1 cellular context compared by ENCODE assay signal in the genomic region with DNA sequence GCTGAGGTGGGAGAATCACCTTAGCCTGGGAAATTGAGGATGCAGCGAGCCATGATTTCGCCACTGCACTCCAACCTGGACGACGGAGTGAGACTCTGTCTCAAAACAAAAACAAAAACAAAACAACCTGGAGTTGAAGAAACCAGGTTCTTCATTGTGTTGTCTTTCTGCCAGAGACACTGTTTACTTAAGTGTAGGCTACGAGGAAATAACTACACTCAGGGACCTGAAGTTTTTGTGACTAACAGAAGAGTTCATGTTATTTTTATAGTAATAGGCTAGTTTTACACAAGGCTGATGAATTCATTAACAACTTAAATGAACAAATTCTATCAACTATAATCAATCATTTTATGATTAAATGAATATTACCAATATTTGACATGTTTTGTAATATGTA.
TF ChIP-seq lines count a peak whose summit lies in the region.

No MANE protein-coding gene starts in this region.

TF ChIP-seq in HepG2, 621 proteins besides CTCF, POLR2A, EP300 and RAD21:
- TF ChIP-seq, protein P1, sequence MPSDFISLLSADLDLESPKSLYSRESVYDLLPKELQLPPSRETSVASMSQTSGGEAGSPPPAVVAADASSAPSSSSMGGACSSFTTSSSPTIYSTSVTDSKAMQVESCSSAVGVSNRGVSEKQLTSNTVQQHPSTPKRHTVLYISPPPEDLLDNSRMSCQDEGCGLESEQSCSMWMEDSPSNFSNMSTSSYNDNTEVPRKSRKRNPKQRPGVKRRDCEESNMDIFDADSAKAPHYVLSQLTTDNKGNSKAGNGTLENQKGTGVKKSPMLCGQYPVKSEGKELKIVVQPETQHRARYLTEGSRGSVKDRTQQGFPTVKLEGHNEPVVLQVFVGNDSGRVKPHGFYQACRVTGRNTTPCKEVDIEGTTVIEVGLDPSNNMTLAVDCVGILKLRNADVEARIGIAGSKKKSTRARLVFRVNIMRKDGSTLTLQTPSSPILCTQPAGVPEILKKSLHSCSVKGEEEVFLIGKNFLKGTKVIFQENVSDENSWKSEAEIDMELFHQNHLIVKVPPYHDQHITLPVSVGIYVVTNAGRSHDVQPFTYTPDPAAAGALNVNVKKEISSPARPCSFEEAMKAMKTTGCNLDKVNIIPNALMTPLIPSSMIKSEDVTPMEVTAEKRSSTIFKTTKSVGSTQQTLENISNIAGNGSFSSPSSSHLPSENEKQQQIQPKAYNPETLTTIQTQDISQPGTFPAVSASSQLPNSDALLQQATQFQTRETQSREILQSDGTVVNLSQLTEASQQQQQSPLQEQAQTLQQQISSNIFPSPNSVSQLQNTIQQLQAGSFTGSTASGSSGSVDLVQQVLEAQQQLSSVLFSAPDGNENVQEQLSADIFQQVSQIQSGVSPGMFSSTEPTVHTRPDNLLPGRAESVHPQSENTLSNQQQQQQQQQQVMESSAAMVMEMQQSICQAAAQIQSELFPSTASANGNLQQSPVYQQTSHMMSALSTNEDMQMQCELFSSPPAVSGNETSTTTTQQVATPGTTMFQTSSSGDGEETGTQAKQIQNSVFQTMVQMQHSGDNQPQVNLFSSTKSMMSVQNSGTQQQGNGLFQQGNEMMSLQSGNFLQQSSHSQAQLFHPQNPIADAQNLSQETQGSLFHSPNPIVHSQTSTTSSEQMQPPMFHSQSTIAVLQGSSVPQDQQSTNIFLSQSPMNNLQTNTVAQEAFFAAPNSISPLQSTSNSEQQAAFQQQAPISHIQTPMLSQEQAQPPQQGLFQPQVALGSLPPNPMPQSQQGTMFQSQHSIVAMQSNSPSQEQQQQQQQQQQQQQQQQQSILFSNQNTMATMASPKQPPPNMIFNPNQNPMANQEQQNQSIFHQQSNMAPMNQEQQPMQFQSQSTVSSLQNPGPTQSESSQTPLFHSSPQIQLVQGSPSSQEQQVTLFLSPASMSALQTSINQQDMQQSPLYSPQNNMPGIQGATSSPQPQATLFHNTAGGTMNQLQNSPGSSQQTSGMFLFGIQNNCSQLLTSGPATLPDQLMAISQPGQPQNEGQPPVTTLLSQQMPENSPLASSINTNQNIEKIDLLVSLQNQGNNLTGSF (CRISPR knock-in tag; IDR thresholded peaks at IDR 0.05): no peak
- TF ChIP-seq CCDC6 (CRISPR knock-in tag; IDR thresholded peaks at IDR 0.05): no peak
- TF ChIP-seq, protein P2, sequence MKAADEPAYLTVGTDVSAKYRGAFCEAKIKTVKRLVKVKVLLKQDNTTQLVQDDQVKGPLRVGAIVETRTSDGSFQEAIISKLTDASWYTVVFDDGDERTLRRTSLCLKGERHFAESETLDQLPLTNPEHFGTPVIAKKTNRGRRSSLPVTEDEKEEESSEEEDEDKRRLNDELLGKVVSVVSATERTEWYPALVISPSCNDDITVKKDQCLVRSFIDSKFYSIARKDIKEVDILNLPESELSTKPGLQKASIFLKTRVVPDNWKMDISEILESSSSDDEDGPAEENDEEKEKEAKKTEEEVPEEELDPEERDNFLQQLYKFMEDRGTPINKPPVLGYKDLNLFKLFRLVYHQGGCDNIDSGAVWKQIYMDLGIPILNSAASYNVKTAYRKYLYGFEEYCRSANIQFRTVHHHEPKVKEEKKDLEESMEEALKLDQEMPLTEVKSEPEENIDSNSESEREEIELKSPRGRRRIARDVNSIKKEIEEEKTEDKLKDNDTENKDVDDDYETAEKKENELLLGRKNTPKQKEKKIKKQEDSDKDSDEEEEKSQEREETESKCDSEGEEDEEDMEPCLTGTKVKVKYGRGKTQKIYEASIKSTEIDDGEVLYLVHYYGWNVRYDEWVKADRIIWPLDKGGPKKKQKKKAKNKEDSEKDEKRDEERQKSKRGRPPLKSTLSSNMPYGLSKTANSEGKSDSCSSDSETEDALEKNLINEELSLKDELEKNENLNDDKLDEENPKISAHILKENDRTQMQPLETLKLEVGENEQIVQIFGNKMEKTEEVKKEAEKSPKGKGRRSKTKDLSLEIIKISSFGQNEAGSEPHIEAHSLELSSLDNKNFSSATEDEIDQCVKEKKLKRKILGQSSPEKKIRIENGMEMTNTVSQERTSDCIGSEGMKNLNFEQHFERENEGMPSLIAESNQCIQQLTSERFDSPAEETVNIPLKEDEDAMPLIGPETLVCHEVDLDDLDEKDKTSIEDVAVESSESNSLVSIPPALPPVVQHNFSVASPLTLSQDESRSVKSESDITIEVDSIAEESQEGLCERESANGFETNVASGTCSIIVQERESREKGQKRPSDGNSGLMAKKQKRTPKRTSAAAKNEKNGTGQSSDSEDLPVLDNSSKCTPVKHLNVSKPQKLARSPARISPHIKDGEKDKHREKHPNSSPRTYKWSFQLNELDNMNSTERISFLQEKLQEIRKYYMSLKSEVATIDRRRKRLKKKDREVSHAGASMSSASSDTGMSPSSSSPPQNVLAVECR (CRISPR knock-in tag; IDR thresholded peaks at IDR 0.05; ENCODE audit: borderline replicate concordance): no peak
- TF ChIP-seq, protein P3, sequence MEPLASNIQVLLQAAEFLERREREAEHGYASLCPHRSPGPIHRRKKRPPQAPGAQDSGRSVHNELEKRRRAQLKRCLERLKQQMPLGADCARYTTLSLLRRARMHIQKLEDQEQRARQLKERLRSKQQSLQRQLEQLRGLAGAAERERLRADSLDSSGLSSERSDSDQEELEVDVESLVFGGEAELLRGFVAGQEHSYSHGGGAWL (CRISPR knock-in tag; IDR thresholded peaks at IDR 0.05): no peak
- no peak for TF ChIP-seq ZNF577 (CRISPR knock-in tag; IDR thresholded peaks at IDR 0.05; ENCODE audit: borderline replicate concordance, low read depth)
- TF ChIP-seq ASH2L (IDR thresholded peaks at IDR 0.05; ENCODE audit: insufficient read length, low read depth, low read length): no peak
- no peak for TF ChIP-seq ZNF468 (CRISPR knock-in tag; IDR thresholded peaks at IDR 0.05)
- no peak for TF ChIP-seq ARNT (IDR thresholded peaks at IDR 0.05)
